8 cellular contexts compared by ENCODE assay signal in genomic region chr12:31362759-31363415, GRCh38. TPM values are rescaled to one million over a fixed set of nuclear protein-coding genes. Genes with fewer than 3 reads are reported as not detected.
DNase-seq lines count a peak whose midpoint lies in the region; ATAC-seq and TF ChIP-seq lines count a peak whose summit lies in the region.

No MANE protein-coding gene starts in this region.

- peak overlapping the region; percentile 89 for H3K27ac ChIP-seq in HL-60 (replicated peaks)
- peak overlapping the region; percentile 3 for H3K27ac ChIP-seq in endodermal cell (ENCODE audit: low read depth, low read length)
- H3K27ac ChIP-seq in gastrocnemius medialis: no peak overlapping the region

- peak; percentile 47 for DNase-seq in NCI-H2029 (lab: John Stamatoyannopoulos, UW)
- no peak for DNase-seq in NCI-H2029 treated with DMSO at 0.1 percent for 48 hours (lab: John Stamatoyannopoulos, UW)
- DNase-seq in HL-60 (ENCODE audit: low read depth in 1 of 2, low spot score in 1 of 2): peak; percentile 61 to 91
- peak; percentile 67 to 70 for DNase-seq in SHP77 (lab: John Stamatoyannopoulos, UW)
- DNase-seq in endodermal cell: peak; percentile 86
- no peak for DNase-seq in sciatic nerve (ENCODE audit: low spot score)
- no peak for DNase-seq in gastrocnemius medialis

- no peak overlapping the region for H3K4me3 ChIP-seq in HL-60 (replicated peaks; ENCODE audit: insufficient read depth, low read length)
- peak overlapping the region; percentile 59 for H3K4me3 ChIP-seq in endodermal cell (ENCODE audit: low read length)
- no peak overlapping the region for H3K4me3 ChIP-seq in gastrocnemius medialis

- H3K9me3 ChIP-seq in endodermal cell (ENCODE audit: control insufficient read depth, low read length): no peaks in the 10 kb centered on the region
- H3K9me3 ChIP-seq in gastrocnemius medialis: no peaks in the 10 kb centered on the region

- peaks cover 44% of the 10 kb centered on the region for H3K4me1 Mint-ChIP-seq in endodermal cell

- 36% methylated on average over 4 of the region's 6 CpGs; no CpG with 5 or more reads in 1 of the 2 experiments for WGBS in endodermal cell (ENCODE audit: insufficient coverage in 1 of 2, insufficient read length in 1 of 2), 2 experiments

- in situ Hi-C loops in gastrocnemius medialis (cut with MboI; ENCODE audit: low sequenced_read_pairs in 4 of 4): no loop called here

- intact Hi-C loops in sciatic nerve (cut with DNase I) (no loop called here), gastrocnemius medialis (cut with DNase I; ENCODE audit: low total_unique reads) (no loop called here)

- peaks cover 2% of the 10 kb centered on the region for H3K9me3 Mint-ChIP-seq in endodermal cell

- H3K4me1 ChIP-seq in endodermal cell (ENCODE audit: control insufficient read depth, insufficient read depth, low read length): peaks cover 11% of the 10 kb centered on the region
- H3K4me1 ChIP-seq in gastrocnemius medialis: no peaks in the 10 kb centered on the region

- no peaks in the 10 kb centered on the region for H3K36me3 ChIP-seq in endodermal cell (ENCODE audit: control insufficient read depth, insufficient read depth, low read length)
- H3K36me3 ChIP-seq in gastrocnemius medialis: no peaks in the 10 kb centered on the region

- peak overlapping the region; percentile 72 for H3K27ac Mint-ChIP-seq in endodermal cell

- no peaks in the 10 kb centered on the region for H3K27me3 ChIP-seq in HL-60 (ENCODE audit: insufficient read depth, poor library complexity, severe bottlenecking)
- H3K27me3 ChIP-seq in endodermal cell (ENCODE audit: control insufficient read depth, insufficient read depth, low read length, poor library complexity, severe bottlenecking): no peaks in the 10 kb centered on the region
- H3K27me3 ChIP-seq in gastrocnemius medialis: no peaks in the 10 kb centered on the region

- peak overlapping the region; percentile 23 for H3K9ac ChIP-seq in endodermal cell (ENCODE audit: extremely low read depth, low read length, poor library complexity, severe bottlenecking)

- no peak for TF ChIP-seq POLR2A in gastrocnemius medialis (IDR thresholded peaks at IDR 0.05)

- peak overlapping the region; percentile 42 for H3K4me3 Mint-ChIP-seq in endodermal cell

- H3K36me3 Mint-ChIP-seq in endodermal cell (ENCODE audit: low read depth): peaks cover 25% of the 10 kb centered on the region

- peak; percentile 75 for ATAC-seq in GM21526 (IDR thresholded peaks at IDR 0.05; ENCODE audit: low FRiP score, unreplicated experiment)
- peak; percentile 67 for ATAC-seq in sciatic nerve
- no peak for ATAC-seq in gastrocnemius medialis

- no peak for TF ChIP-seq CTCF in HL-60 (IDR thresholded peaks at IDR 0.05; ENCODE audit: insufficient read depth, low read length)
- no peak for TF ChIP-seq CTCF in endodermal cell (conservative IDR thresholded peaks at IDR 0.05)
- no peak for TF ChIP-seq CTCF in gastrocnemius medialis (IDR thresholded peaks at IDR 0.05 in 4 of 5, conservative IDR thresholded peaks at IDR 0.05 in 1 of 5)

- no peaks in the 10 kb centered on the region for H3K27me3 Mint-ChIP-seq in endodermal cell (ENCODE audit: insufficient read depth)

RNA-seq across cellular contexts. Expression of gene SINHCAF, which starts 36.9 kb away (rescaled TPM):
- total RNA-seq in endodermal cell (100 to 1,000 TPM; 323 to 779 TPM), sciatic nerve (12.4 TPM), gastrocnemius medialis (1 to 10 TPM; 1.5 to 8.6 (median 2.8) TPM)
- 193 TPM for polyA plus RNA-seq in endodermal cell (2013, experiment 1 of 2)
- 173 TPM for polyA plus RNA-seq in endodermal cell (2013, experiment 2 of 2)

Comparison
In these comparisons a context has a peak if more than half of its experiments do, and no peak if none do; other contexts are left out.
1. DNase-seq: peak in NCI-H2029 (single experiment), HL-60 (2 of 2), SHP77 (2 of 2) and endodermal cell (single experiment); none in NCI-H2029 treated with DMSO at 0.1 percent for 48 hours (single experiment), sciatic nerve (single experiment) and gastrocnemius medialis (0 of 2).
2. ATAC-seq: peak in GM21526 (single experiment) and sciatic nerve (single experiment); none in gastrocnemius medialis (0 of 2).
3. H3K27ac ChIP-seq: peak in HL-60 (single experiment) and endodermal cell (single experiment); none in gastrocnemius medialis (0 of 4).
4. RNA of gene SINHCAF, which starts 36.9 kb away (total RNA-seq): 323 to 779 TPM in endodermal cell; 12.4 TPM in sciatic nerve (single experiment) and 1.5 to 8.6 TPM in gastrocnemius medialis; every median in the first group is over 10 times any median in the second.